In genomic region chr12:63480186-63480585, GRCh38 we compare ENCODE assay signal across 24 cellular contexts.
DNase-seq lines count a peak whose midpoint lies in the region; ATAC-seq, FAIRE-seq and TF ChIP-seq lines count a peak whose summit lies in the region.
"Had no signal": no experiment of that assay in that cellular context is flagged by ENCODE, and none has a peak within 500 bp of the region (broad histone marks: within the 10 kb centered on the region; RNA-seq: fewer than 3 reads in every experiment).

No MANE protein-coding gene starts in this region.

- H3K4me3 ChIP-seq in GM12878 = no peak overlapping the region
- H3K4me3 ChIP-seq: SJSA1 had no signal

- no peak overlapping the region for H3K9ac ChIP-seq in GM12878 (ENCODE audit: control insufficient read depth, insufficient read depth, low read length)

- peak; percentile 33 for DNase-seq in EH (ENCODE audit: low read depth)
- peak; percentile 19 for DNase-seq in MV-4-11 (lab: John Stamatoyannopoulos, UW)
- no peak for DNase-seq in GM12878 (ENCODE audit: low read depth, low spot score)
- no peak for DNase-seq in osteocyte (ENCODE audit: extremely low spot score, unreplicated experiment)
- no peak for DNase-seq in activated naive CD4-positive, alpha-beta T cell treated with anti-CD3 and anti-CD28 coated beads for 36 hours
- no peak for DNase-seq in COLO668 (lab: John Stamatoyannopoulos, UW; ENCODE audit: unreplicated experiment)
- DNase-seq: Caco-2; CD4-positive, alpha-beta T cell; DND-41; GDM1; KG1; NCI-H1105; NCI-H146; NCI-H2029 treated with DMSO at 0.1 percent for 48 hours; NCI-H226; NCI-H510A treated with DMSO at 0.1 percent for 48 hours; NCI-H748 treated with DMSO at 0.1 percent for 48 hours; NK-92 treated with Interleukin-12 subunit alpha and Interleukin-12 subunit beta, amount 100 ng/mL, for 24 hours had no signal

- no peak overlapping the region for H3K4me2 ChIP-seq in GM12878 (ENCODE audit: control insufficient read depth, insufficient read depth)

- H3K9me3 ChIP-seq in GM12878 (replicated peaks; ENCODE audit: control insufficient read depth, insufficient read depth, low read length) = no peaks in the 10 kb centered on the region
- H3K9me3 ChIP-seq: Caco-2, SJSA1 had no signal

- no peaks in the 10 kb centered on the region for H3K27me3 Mint-ChIP-seq in osteocyte (ENCODE audit: unreplicated experiment)
- H3K27me3 Mint-ChIP-seq in activated naive CD4-positive, alpha-beta T cell treated with anti-CD3 and anti-CD28 coated beads for 36 hours (ENCODE audit: low read depth) = no peaks in the 10 kb centered on the region
- H3K27me3 Mint-ChIP-seq: CD4-positive, alpha-beta T cell had no signal

- no peaks in the 10 kb centered on the region for H3K4me1 ChIP-seq in GM12878 (ENCODE audit: control insufficient read depth, insufficient read depth, low read length)
- H3K4me1 ChIP-seq: Caco-2, SJSA1 had no signal

- H4K20me1 ChIP-seq in GM12878 (ENCODE audit: control insufficient read depth, insufficient read depth) = no peaks in the 10 kb centered on the region

- no peaks in the 10 kb centered on the region for H3K36me3 ChIP-seq in GM12878 (ENCODE audit: control insufficient read depth in 2 of 2, insufficient read depth in 2 of 2, low read length in 1 of 2)
- H3K36me3 ChIP-seq: SJSA1 had no signal

- H3K27ac Mint-ChIP-seq in osteocyte (ENCODE audit: unreplicated experiment) = peak overlapping the region; percentile 56
- H3K27ac Mint-ChIP-seq in activated naive CD4-positive, alpha-beta T cell treated with anti-CD3 and anti-CD28 coated beads for 36 hours = no peak overlapping the region
- H3K27ac Mint-ChIP-seq: CD4-positive, alpha-beta T cell had no signal

- no peak overlapping the region; the same call in 1 of the 2 replicates for H2AFZ ChIP-seq in GM12878 (ENCODE audit: control insufficient read depth, low read depth, low read length)

- no peaks in the 10 kb centered on the region for H3K27me3 ChIP-seq in GM12878 (replicated peaks in 1 of 2; ENCODE audit: control insufficient read depth in 2 of 2, insufficient read depth in 2 of 2, low read length in 1 of 2)
- H3K27me3 ChIP-seq: SJSA1 had no signal

- no peak overlapping the region for H3K27ac ChIP-seq in GM12878 (ENCODE audit: control insufficient read depth, insufficient read depth)
- H3K27ac ChIP-seq: SJSA1 had no signal

- intact Hi-C loops in GM12878 (cut with micrococcal nuclease; ENCODE audit: unreplicated experiment) = no loop called here
- intact Hi-C loops in activated naive CD4-positive, alpha-beta T cell treated with anti-CD3 and anti-CD28 coated beads for 36 hours (cut with micrococcal nuclease) = no loop called here

- CTCF ChIA-PET in GM12878 (lab: Yijun Ruan, JAX) = no interaction called here
- CTCF ChIA-PET in activated naive CD4-positive, alpha-beta T cell treated with anti-CD3 and anti-CD28 coated beads for 36 hours (lab: Charles Lee) = no interaction called here

- TF ChIP-seq POLR2A in GM12878 (IDR thresholded peaks at IDR 0.05; ENCODE audit: low read depth, low read length) = no peak

- ATAC-seq in GM12878 (0 out of 3 replicates have a peak, but pooled peaks have one; percentile 14), HG03097 (IDR thresholded peaks at IDR 0.05; ENCODE audit: low FRiP score, unreplicated experiment) (no peak)

- WGBS in GM12878 (ENCODE audit: insufficient coverage, insufficient replicate concordance, low lambda C conversion rate, missing lambda C conversion rate) = 16% methylated on average over 2 of the region's 2 CpGs

- TF ChIP-seq EP300 in GM12878 (IDR thresholded peaks at IDR 0.05; ENCODE audit: borderline replicate concordance in 1 of 2, control insufficient read depth in 1 of 2, low read depth in 2 of 2, low read length in 2 of 2) = no peak

- no peaks in the 10 kb centered on the region for H3K9me3 Mint-ChIP-seq in osteocyte (ENCODE audit: unreplicated experiment)
- no peaks in the 10 kb centered on the region for H3K9me3 Mint-ChIP-seq in activated naive CD4-positive, alpha-beta T cell treated with anti-CD3 and anti-CD28 coated beads for 36 hours
- H3K9me3 Mint-ChIP-seq: CD4-positive, alpha-beta T cell had no signal

- POLR2A ChIA-PET in GM12878 (lab: Charles Lee) = no interaction called here

- no peak for FAIRE-seq in GM12878 (lab: Jason Lieb, UNC)
- FAIRE-seq: GM19239, H54, HTR-8/SVneo, RCC 7860 had no signal

- H3K4me1 Mint-ChIP-seq in osteocyte (ENCODE audit: unreplicated experiment) = peaks cover 16% of the 10 kb centered on the region
- H3K4me1 Mint-ChIP-seq in activated naive CD4-positive, alpha-beta T cell treated with anti-CD3 and anti-CD28 coated beads for 36 hours (ENCODE audit: low read depth) = no peaks in the 10 kb centered on the region

- TF ChIP-seq CTCF in GM12878 (IDR thresholded peaks at IDR 0.05 in 2 of 3, conservative IDR thresholded peaks at IDR 0.05 in 1 of 3; ENCODE audit: control insufficient read depth in 2 of 3, extremely low read depth in 1 of 3, insufficient read depth in 1 of 3, low read depth in 3 of 3, low read length in 3 of 3) = no peak
- TF ChIP-seq CTCF in osteocyte (IDR thresholded peaks at IDR 0.05) = no peak

- SMC1A ChIA-PET in GM12878 (lab: Charles Lee; ENCODE audit: uncharacterized antibody, unreplicated experiment) = no interaction called here

- H3K79me2 ChIP-seq in GM12878 (ENCODE audit: control insufficient read depth, insufficient read depth, low read length) = no peaks in the 10 kb centered on the region

- H3K36me3 Mint-ChIP-seq in osteocyte (ENCODE audit: unreplicated experiment) = no peaks in the 10 kb centered on the region
- no peaks in the 10 kb centered on the region for H3K36me3 Mint-ChIP-seq in activated naive CD4-positive, alpha-beta T cell treated with anti-CD3 and anti-CD28 coated beads for 36 hours (ENCODE audit: low read depth)

- in situ Hi-C loops in GM12878 (cut with MboI) = no loop called here

- RAD21 ChIA-PET in GM12878 (lab: Charles Lee; ENCODE audit: unreplicated experiment) = no interaction called here

- H3K4me3 Mint-ChIP-seq in osteocyte (ENCODE audit: unreplicated experiment) = no peak overlapping the region
- H3K4me3 Mint-ChIP-seq in activated naive CD4-positive, alpha-beta T cell treated with anti-CD3 and anti-CD28 coated beads for 36 hours = no peak overlapping the region
- H3K4me3 Mint-ChIP-seq: CD4-positive, alpha-beta T cell had no signal

- no peak for TF ChIP-seq RAD21 in GM12878 (IDR thresholded peaks at IDR 0.05; ENCODE audit: insufficient read depth, low read depth, low read length)

- no TSS peak for BruUV-seq in GM12878 (replicated peaks; lab: Mats Ljungman, UMichigan)

TF ChIP-seq in GM12878, 131 proteins besides CTCF, POLR2A, EP300 and RAD21:
- no peak for TF ChIP-seq MXI1 (IDR thresholded peaks at IDR 0.05; ENCODE audit: low read depth, low read length)
- no peak for TF ChIP-seq DPF2 (IDR thresholded peaks at IDR 0.05)
- TF ChIP-seq USF2 (IDR thresholded peaks at IDR 0.05; ENCODE audit: borderline replicate concordance, low read depth, low read length) = no peak
- no peak for TF ChIP-seq TAF1 (IDR thresholded peaks at IDR 0.05; ENCODE audit: borderline replicate concordance, low read depth, low read length)
- no peak for TF ChIP-seq CHD4 (IDR thresholded peaks at IDR 0.05)
- TF ChIP-seq BCL11A (IDR thresholded peaks at IDR 0.05; ENCODE audit: low read depth, low read length) = no peak
- TF ChIP-seq ASH2L (IDR thresholded peaks at IDR 0.05; ENCODE audit: borderline replicate concordance, low read depth) = no peak
TF ChIP-seq in GM12878: peak in this region for 0.

Comparison
In these comparisons a context has a peak if more than half of its experiments do, and no peak if none do; other contexts are left out.
1. DNase-seq: peak in EH (single experiment) and MV-4-11 (single experiment); none in GM12878 (single experiment), osteocyte (single experiment), activated naive CD4-positive, alpha-beta T cell treated with anti-CD3 and anti-CD28 coated beads for 36 hours (single experiment) and COLO668 (single experiment).